8 cellular contexts compared by ENCODE assay signal in the genomic region with DNA sequence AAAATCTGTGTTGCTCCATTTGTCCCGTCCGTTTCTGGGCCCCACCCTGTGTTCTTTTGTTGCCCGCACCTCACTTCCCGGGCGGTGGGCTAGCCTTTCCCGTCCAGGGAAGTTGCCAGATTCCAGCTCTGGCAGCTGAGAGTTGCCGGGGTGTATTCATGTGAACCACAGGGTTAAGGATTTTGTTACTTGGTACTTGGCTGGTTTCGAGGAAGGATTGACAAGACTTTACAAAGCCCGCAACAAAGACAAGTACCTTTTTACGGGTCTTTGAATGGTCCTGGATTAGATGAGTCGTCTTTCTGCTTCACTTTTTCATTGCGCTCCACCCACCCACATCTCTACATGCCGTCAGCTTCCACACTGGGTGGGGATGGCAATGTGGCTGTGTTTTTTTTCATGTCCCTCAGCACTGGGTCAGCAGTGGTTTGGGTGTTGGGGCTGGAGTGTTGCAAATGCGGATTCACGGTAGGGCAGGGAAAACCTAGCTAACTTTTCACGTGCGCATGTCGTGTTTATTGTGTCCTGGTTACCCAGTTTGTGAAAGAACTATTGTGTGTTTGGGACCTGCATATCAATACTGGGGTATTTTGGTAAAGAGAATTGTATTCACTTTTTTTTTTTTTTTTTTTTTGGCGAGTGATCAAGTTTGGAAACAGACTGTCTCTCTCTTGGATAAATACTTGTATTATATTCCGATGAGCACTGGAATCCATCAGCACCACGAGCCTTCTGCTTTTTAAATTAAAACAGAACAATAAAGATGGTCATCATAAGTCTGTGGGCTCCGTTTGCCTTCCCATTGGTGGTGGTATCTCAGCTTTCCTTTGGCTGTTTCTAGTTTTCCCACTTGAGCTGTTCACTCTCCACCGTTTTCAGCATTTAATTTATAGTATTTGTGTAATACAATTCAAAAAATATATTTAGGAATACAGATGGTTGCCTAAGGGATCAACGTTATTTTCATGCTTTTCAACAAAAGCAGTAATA. TPM values are rescaled to one million over a fixed set of nuclear protein-coding genes. Genes with fewer than 3 reads are reported as not detected.
DNase-seq lines count a peak whose midpoint lies in the region; ATAC-seq, FAIRE-seq and TF ChIP-seq lines count a peak whose summit lies in the region.

No MANE protein-coding gene starts in this region.

- peak overlapping the region; percentile 95 for H3K9ac ChIP-seq in keratinocyte (ENCODE audit: control insufficient read depth, extremely low read depth, insufficient read depth, low read length)

- H3K4me2 ChIP-seq in keratinocyte (ENCODE audit: control insufficient read depth, extremely low read depth, insufficient read depth, low read depth, low read length) = peak overlapping the region; percentile 42

- no peaks in the 10 kb centered on the region for H3K9me1 ChIP-seq in keratinocyte (ENCODE audit: control insufficient read depth, extremely low read depth, insufficient read depth, low read length)

- no peak for FAIRE-seq in keratinocyte (lab: Jason Lieb, UNC)

- peak overlapping the region; percentile 74 to 97 (median 91) for H3K27ac ChIP-seq in adrenal gland
- H3K27ac ChIP-seq in keratinocyte (ENCODE audit: control insufficient read depth, insufficient read depth, low read length) = peak overlapping the region; percentile 96

- H3K79me2 ChIP-seq in keratinocyte (ENCODE audit: control insufficient read depth, insufficient read depth, low read length) = peaks cover 32% of the 10 kb centered on the region

- no peaks in the 10 kb centered on the region for H4K20me1 ChIP-seq in keratinocyte (ENCODE audit: control insufficient read depth, extremely low read depth, insufficient read depth, low read length)

- peak overlapping the region; percentile 72 for H3K4me3 ChIP-seq in AG10803 (ENCODE audit: low read length)
- peak overlapping the region; percentile 66 for H3K4me3 ChIP-seq in MG63
- peak overlapping the region in 2 of 4 donors; percentile 61 to 76 for H3K4me3 ChIP-seq in adrenal gland
- peak overlapping the region; percentile 62 to 73 (median 66) for H3K4me3 ChIP-seq in keratinocyte (ENCODE audit: control insufficient read depth in 2 of 3, extremely low read depth in 1 of 3, insufficient read depth in 2 of 3, low read depth in 1 of 3, low read length in 3 of 3)

- H3K36me3 ChIP-seq in MG63 (no peaks in the 10 kb centered on the region), adrenal gland (replicated peaks in 1 of 2) (no peaks in the 10 kb centered on the region), keratinocyte (ENCODE audit: control insufficient read depth in 2 of 2, extremely low read depth in 1 of 2, insufficient read depth in 2 of 2, low read length in 2 of 2) (no peaks in the 10 kb centered on the region)

- H3K27me3 ChIP-seq in MG63 (no peaks in the 10 kb centered on the region), adrenal gland (no peaks in the 10 kb centered on the region), keratinocyte (ENCODE audit: control insufficient read depth, extremely low read depth, insufficient read depth, low read length) (no peaks in the 10 kb centered on the region)

- H3K4me1 ChIP-seq in adrenal gland (replicated peaks in 1 of 2) (peaks cover 6 to 19% of the 10 kb centered on the region in 2 donors), keratinocyte (ENCODE audit: control insufficient read depth, extremely low read depth, insufficient read depth, low read length) (peaks cover 24% of the 10 kb centered on the region)

- TF ChIP-seq CTCF in AG10803 (conservative IDR thresholded peaks at IDR 0.05; ENCODE audit: low read length) = no peak
- no peak for TF ChIP-seq CTCF in adrenal gland (IDR thresholded peaks at IDR 0.05)
- no peak for TF ChIP-seq CTCF in keratinocyte (optimal IDR thresholded peaks at IDR 0.05 in 1 of 3, IDR thresholded peaks at IDR 0.05 in 1 of 3, conservative IDR thresholded peaks at IDR 0.05 in 1 of 3; ENCODE audit: extremely low read depth in 1 of 3, insufficient read depth in 2 of 3, low read length in 3 of 3)

- ATAC-seq in HG03095 (IDR thresholded peaks at IDR 0.05; ENCODE audit: unreplicated experiment) (no peak), GM19452 (IDR thresholded peaks at IDR 0.05; ENCODE audit: unreplicated experiment) (no peak)

- TF ChIP-seq POLR2A in adrenal gland (IDR thresholded peaks at IDR 0.05) = no peak

- H2AFZ ChIP-seq in keratinocyte (ENCODE audit: control insufficient read depth, low read length) = peak overlapping the region; percentile 79

- dilution Hi-C loops in keratinocyte (cut with MboI; ENCODE audit: extremely low pct_ligation_motif_present, low sequenced_read_pairs) = no loop called here

- intact Hi-C loops in adrenal gland (cut with DNase I) = no loop called here

- H3K9me3 ChIP-seq in MG63 = no peaks in the 10 kb centered on the region
- no peaks in the 10 kb centered on the region for H3K9me3 ChIP-seq in adrenal gland (replicated peaks in 1 of 3)
- peaks cover 2% of the 10 kb centered on the region for H3K9me3 ChIP-seq in keratinocyte (ENCODE audit: control insufficient read depth, low read depth, low read length)

- DNase-seq in AG10803 (ENCODE audit: low read depth) (peak; percentile 21), MG63 (peak; percentile 26), adrenal gland (peak in 1 of 7 donors; percentile 50), keratinocyte (ENCODE audit: low read depth, low spot score) (no peak), NCI-H187 treated with DMSO at 0.1 percent for 48 hours (lab: John Stamatoyannopoulos, UW) (no peak)
- DNase-seq in stimulated activated CD4-positive, alpha-beta T cell treated with anti-CD3 and anti-CD28 coated beads, Interleukin-2, amount 100 ng/mL, for 4 hours (ENCODE audit: low read depth) = peak; percentile 49

- 52 to 56% (median 53%) methylated on average over 24 of the region's 24 CpGs for WGBS in adrenal gland, 4 donors

RNA-seq across cellular contexts. Expression of gene DUSP22, which starts 1.2 kb away (rescaled TPM):
- total RNA-seq in MG63 (2014; rRNA removed; shearing (Covaris generic); ENCODE audit: low replicate concordance) = 4.5 TPM in 2 replicates
- total RNA-seq in adrenal gland = 10 to 100 TPM; 23.4 to 39.3 (median 34.3) TPM
- polyA plus RNA-seq in adrenal gland = 10 to 100 TPM; 18.2 to 22.8 (median 22.4) TPM
- 16.6 to 20.8 TPM (median 17.3 TPM) in 3 replicates for polyA plus RNA-seq in keratinocyte
- polyA plus RNA-seq in keratinocyte (2011; ENCODE audit: low read depth) = 25.6 TPM
- polyA plus RNA-seq in keratinocyte (2011; cell fraction: cytosol; rRNA removed) = 16.1 and 16.6 TPM in 2 replicates
- 41.8 and 42.6 TPM in 2 replicates for polyA plus RNA-seq in keratinocyte (2011; cell fraction: nucleus; rRNA removed)
- polyA plus RNA-seq in keratinocyte (2012; ENCODE audit: low replicate concordance) = 26.3 and 32.9 TPM in 2 replicates
- polyA minus RNA-seq in keratinocyte = 8.3 to 16.0 TPM (median 12.8 TPM) in 3 replicates
- 8.1 TPM for polyA minus RNA-seq in keratinocyte (2011; cell fraction: cytosol; rRNA and poly(A)+ RNA removed)
- polyA minus RNA-seq in keratinocyte (2011; cell fraction: nucleus; rRNA and poly(A)+ RNA removed) = 7.6 and 9.4 TPM in 2 replicates

Comparison
In these comparisons a context has a peak if more than half of its experiments do, and no peak if none do; other contexts are left out.
1. DNase-seq: peak in AG10803 (single experiment), MG63 (single experiment) and stimulated activated CD4-positive, alpha-beta T cell treated with anti-CD3 and anti-CD28 coated beads, Interleukin-2, amount 100 ng/mL, for 4 hours (single experiment); none in keratinocyte (single experiment) and NCI-H187 treated with DMSO at 0.1 percent for 48 hours (single experiment).